ENCODE assay signal across 4 cellular contexts in the genomic region with DNA sequence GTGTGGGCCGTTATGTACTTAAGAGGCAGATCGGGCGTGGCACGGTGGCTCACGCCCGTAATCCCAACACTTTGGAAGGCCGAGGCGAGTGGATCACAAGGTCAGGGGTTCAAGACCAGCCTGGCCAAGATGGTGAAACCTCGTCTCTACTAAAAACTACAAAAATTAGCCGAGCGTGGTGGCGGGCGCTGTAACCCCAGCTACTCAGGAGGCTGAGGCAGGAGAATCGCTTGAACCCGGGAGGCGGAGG. TPM values are rescaled to one million over a fixed set of nuclear protein-coding genes. Genes with fewer than 3 reads are reported as not detected.
DNase-seq lines count a peak whose midpoint lies in the region; ATAC-seq, FAIRE-seq and TF ChIP-seq lines count a peak whose summit lies in the region.
"Not testable (repeated sequence)": the region's sequence is repeated elsewhere in the genome, so short reads cannot be mapped to it uniquely, and the experiment has no call there.

No MANE protein-coding gene starts in this region.

- not testable (repeated sequence) for H3K9me3 ChIP-seq in KOPT-K1 (ENCODE audit: insufficient read depth, low read length, poor library complexity, severe bottlenecking); GM12878 (replicated peaks; ENCODE audit: control insufficient read depth, insufficient read depth, low read length)

- H3K36me3 ChIP-seq in KOPT-K1 (ENCODE audit: insufficient read depth, low read length); GM12878 (ENCODE audit: control insufficient read depth in 2 of 2, insufficient read depth in 2 of 2, low read length in 1 of 2): not testable (repeated sequence)

- not testable (repeated sequence) for H3K79me2 ChIP-seq in GM12878 (ENCODE audit: control insufficient read depth, insufficient read depth, low read length)

- not testable (repeated sequence) for TF ChIP-seq EP300 in GM12878 (IDR thresholded peaks at IDR 0.05; ENCODE audit: borderline replicate concordance in 1 of 2, control insufficient read depth in 1 of 2, low read depth in 2 of 2, low read length in 2 of 2)

- TF ChIP-seq POLR2A in GM12878 (IDR thresholded peaks at IDR 0.05; ENCODE audit: low read depth, low read length), result not testable (repeated sequence)

- not testable (repeated sequence) for BruUV-seq in GM12878 (replicated peaks; lab: Mats Ljungman, UMichigan)

- RAD21 ChIA-PET in GM12878 (lab: Charles Lee; ENCODE audit: unreplicated experiment), result interaction anchor here (0.5 to 3.5 kb wide), 11 partner anchors 9 to 311 kb away, joined by 3 to 77 read pairs (median 4); partner anchors contain the start of genes KRTCAP2, MTX1 and THBS3

- SMC1A ChIA-PET in GM12878 (lab: Charles Lee; ENCODE audit: uncharacterized antibody, unreplicated experiment), result interaction anchor here (1.1 to 3.5 kb wide), 9 partner anchors 9 to 102 kb away, joined by 4 to 46 read pairs (median 5); partner anchors contain the start of genes KRTCAP2, MTX1, THBS3 and TRIM46

- not testable (repeated sequence) for ATAC-seq in GM12878
- ATAC-seq in left colon, result peak; percentile 31

- H4K20me1 ChIP-seq in GM12878 (ENCODE audit: control insufficient read depth, insufficient read depth), result not testable (repeated sequence)

- peaks cover 16% of the 10 kb centered on the region for H3K4me1 ChIP-seq in GM12878 (ENCODE audit: control insufficient read depth, insufficient read depth, low read length)

- TF ChIP-seq RAD21 in GM12878 (IDR thresholded peaks at IDR 0.05; ENCODE audit: insufficient read depth, low read depth, low read length), result not testable (repeated sequence)

- intact Hi-C loops in GM12878 (cut with micrococcal nuclease; ENCODE audit: unreplicated experiment); left colon (cut with DNase I, micrococcal nuclease): not testable (repeated sequence)

- DNase-seq in GM12878 (ENCODE audit: low read depth, low spot score); left colon; substantia nigra (lab: John Stamatoyannopoulos, UW): not testable (repeated sequence)

- POLR2A ChIA-PET in GM12878 (lab: Charles Lee), result interaction anchor here (0.6 to 3.5 kb wide), 12 partner anchors 9 to 736 kb away, joined by 3 to 77 read pairs (median 7); partner anchors contain the start of genes KRTCAP2, MTX1, THBS3 and TRIM46

- not testable (repeated sequence) for H3K27me3 ChIP-seq in GM12878 (replicated peaks in 1 of 2; ENCODE audit: control insufficient read depth in 2 of 2, insufficient read depth in 2 of 2, low read length in 1 of 2)

- H3K27ac ChIP-seq in KOPT-K1 (ENCODE audit: low read depth, low read length, poor library complexity, severe bottlenecking), result peak overlapping the region; percentile 66
- H3K27ac ChIP-seq in GM12878 (ENCODE audit: control insufficient read depth, insufficient read depth), result not testable (repeated sequence)
- H3K27ac ChIP-seq in substantia nigra (ENCODE audit: low read depth, low read length, poor library complexity, severe bottlenecking), result peak overlapping the region; percentile 64

- not testable (repeated sequence) for FAIRE-seq in GM12878 (lab: Jason Lieb, UNC)

- H3K4me3 ChIP-seq in GM12878, result peak overlapping the region; percentile 77; the same call in 1 of the 2 replicates

- in situ Hi-C loops in GM12878 (cut with MboI), result not testable (repeated sequence)

- WGBS in GM12878 (ENCODE audit: insufficient coverage, insufficient replicate concordance, low lambda C conversion rate, missing lambda C conversion rate), result under 1% methylated on average over 16 of the region's 16 CpGs

- CTCF ChIA-PET in GM12878 (lab: Yijun Ruan, JAX), result interaction anchor here (0.6 to 5.2 kb wide), 31 partner anchors 8 to 346 kb away, joined by 3 to 244 read pairs (median 4); partner anchors contain the start of genes ADAM15, DPM3, KRTCAP2 and MTX1

- peak overlapping the region; percentile 85 for H2AFZ ChIP-seq in GM12878 (ENCODE audit: control insufficient read depth, low read depth, low read length)

- not testable (repeated sequence) for TF ChIP-seq CTCF in GM12878 (IDR thresholded peaks at IDR 0.05 in 2 of 3, conservative IDR thresholded peaks at IDR 0.05 in 1 of 3; ENCODE audit: control insufficient read depth in 2 of 3, extremely low read depth in 1 of 3, insufficient read depth in 1 of 3, low read depth in 3 of 3, low read length in 3 of 3)

- H3K4me2 ChIP-seq in GM12878 (ENCODE audit: control insufficient read depth, insufficient read depth), result peak overlapping the region; percentile 89

- H3K9ac ChIP-seq in GM12878 (ENCODE audit: control insufficient read depth, insufficient read depth, low read length), result peak overlapping the region; percentile 58

RNA-seq across cellular contexts. Expression of gene THBS3, which starts 13.8 kb away (rescaled TPM):
- total RNA-seq in GM12878 (2013; cell fraction: nucleolus; rRNA removed), result 7.2 and 7.8 TPM in 2 replicates
- total RNA-seq in GM12878 (2014; rRNA removed) (2.8 and 3.2 TPM in 2 replicates), GM12878 (2014; rRNA removed; fragmentation: Illumina TruSeq; extraction: Trizol) (1.3 and 1.9 TPM in 2 replicates), GM12878 (2021) (3.2 and 3.8 TPM in 2 replicates), left colon (10 to 100 TPM; 20.0 to 20.9 TPM)
- polyA plus RNA-seq in GM12878 (2011; ENCODE audit: low read depth), result 5.4 TPM
- polyA plus RNA-seq in GM12878 (2011; rRNA removed) (1.8 and 2.3 TPM in 2 replicates), GM12878 (2014; fragmentation: Illumina TruSeq; extraction: Trizol) (1.8 and 2.0 TPM in 2 replicates), GM12878 (2014; fragmentation: Nextera tagmentation; extraction: Ambion mirVana) (1 to 10 TPM in 1 of 2 experiments, under 1 TPM in 1; 0.66 to 1.2 TPM), GM12878 (2014; rRNA removed) (3.1 and 3.6 TPM in 2 replicates), GM12878 (2016; fragmentation: Nextera tagmentation; extraction: Ambion mirVana) (1 to 10 TPM in 1 of 2 experiments, under 1 TPM in 1; 0.88 to 2.0 TPM)
- polyA plus RNA-seq in GM12878 (2011; cell fraction: cytosol; rRNA removed), result 2.0 and 2.7 TPM in 2 replicates
- 19.0 and 24.1 TPM in 2 replicates for polyA plus RNA-seq in GM12878 (2011; cell fraction: nucleus; rRNA removed)
- 8.6 and 10.7 TPM in 2 replicates for polyA plus RNA-seq in GM12878 (2012)
- polyA minus RNA-seq in GM12878 (2011; rRNA and poly(A)+ RNA removed), result 2.8 and 2.9 TPM in 2 replicates
- 1.1 and 2.3 TPM in 2 replicates for polyA minus RNA-seq in GM12878 (2011; cell fraction: cytosol; rRNA and poly(A)+ RNA removed)
- polyA minus RNA-seq in GM12878 (2011; cell fraction: nucleus; rRNA and poly(A)+ RNA removed), result 2.5 and 3.1 TPM in 2 replicates

RNA-seq across cellular contexts. Expression of gene MTX1, which starts 14.6 kb away (rescaled TPM):
- 8.6 and 10.8 TPM in 2 replicates for total RNA-seq in GM12878 (2013; cell fraction: nucleolus; rRNA removed)
- total RNA-seq in GM12878 (2014; rRNA removed) (82.7 and 92.0 TPM in 2 replicates), GM12878 (2014; rRNA removed; fragmentation: Illumina TruSeq; extraction: Trizol) (34.3 and 36.3 TPM in 2 replicates), GM12878 (2021) (42.9 and 47.4 TPM in 2 replicates), left colon (10 to 100 TPM; 36.3 to 46.4 TPM)
- 20.2 TPM for polyA plus RNA-seq in GM12878 (2011; ENCODE audit: low read depth)
- polyA plus RNA-seq in GM12878 (2011; rRNA removed) (23.1 and 50.9 TPM in 2 replicates), GM12878 (2014; fragmentation: Illumina TruSeq; extraction: Trizol) (17.6 and 43.8 TPM in 2 replicates), GM12878 (2014; fragmentation: Nextera tagmentation; extraction: Ambion mirVana) (10 to 100 TPM; 15.8 to 25.5 TPM), GM12878 (2014; rRNA removed) (66.8 and 78.1 TPM in 2 replicates), GM12878 (2016; fragmentation: Nextera tagmentation; extraction: Ambion mirVana) (10 to 100 TPM; 72.7 to 74.5 TPM)
- 89.6 and 98.0 TPM in 2 replicates for polyA plus RNA-seq in GM12878 (2011; cell fraction: cytosol; rRNA removed)
- 55.7 and 58.1 TPM in 2 replicates for polyA plus RNA-seq in GM12878 (2011; cell fraction: nucleus; rRNA removed)
- 35.8 and 42.8 TPM in 2 replicates for polyA plus RNA-seq in GM12878 (2012)
- 23.8 and 50.1 TPM in 2 replicates for polyA minus RNA-seq in GM12878 (2011; rRNA and poly(A)+ RNA removed)
- 25.9 and 28.2 TPM in 2 replicates for polyA minus RNA-seq in GM12878 (2011; cell fraction: cytosol; rRNA and poly(A)+ RNA removed)
- polyA minus RNA-seq in GM12878 (2011; cell fraction: nucleus; rRNA and poly(A)+ RNA removed), result 17.5 and 21.9 TPM in 2 replicates

RNA-seq across cellular contexts. Expression of gene TRIM46, which starts 20.3 kb away (rescaled TPM):
- 6.4 and 7.4 TPM in 2 replicates for total RNA-seq in GM12878 (2013; cell fraction: nucleolus; rRNA removed)
- total RNA-seq in GM12878 (2014; rRNA removed), result 1.4 and 1.6 TPM in 2 replicates
- total RNA-seq in GM12878 (2014; rRNA removed; fragmentation: Illumina TruSeq; extraction: Trizol), result 0.69 and 0.89 TPM in 2 replicates
- total RNA-seq in GM12878 (2021), result 2.0 and 3.0 TPM in 2 replicates
- polyA plus RNA-seq in GM12878 (2011; ENCODE audit: low read depth), result 0.33 TPM
- 0.65 and 0.90 TPM in 2 replicates for polyA plus RNA-seq in GM12878 (2011; rRNA removed)
- 1.8 and 2.2 TPM in 2 replicates for polyA plus RNA-seq in GM12878 (2011; cell fraction: cytosol; rRNA removed)
- polyA plus RNA-seq in GM12878 (2011; cell fraction: nucleus; rRNA removed), result 6.9 and 8.9 TPM in 2 replicates
- polyA plus RNA-seq in GM12878 (2012), result 0.42 and 0.69 TPM in 2 replicates
- 0.33 and 1.1 TPM in 2 replicates for polyA plus RNA-seq in GM12878 (2014; fragmentation: Illumina TruSeq; extraction: Trizol)
- under 1 TPM; 0.08 to 0.20 TPM for polyA plus RNA-seq in GM12878 (2014; fragmentation: Nextera tagmentation; extraction: Ambion mirVana)
- 3.1 and 4.2 TPM in 2 replicates for polyA plus RNA-seq in GM12878 (2014; rRNA removed)
- polyA plus RNA-seq in GM12878 (2016; fragmentation: Nextera tagmentation; extraction: Ambion mirVana), result 1 to 10 TPM in 1 of 2 experiments, under 1 TPM in 1; 0.91 to 1.0 TPM
- polyA minus RNA-seq in GM12878 (2011; rRNA and poly(A)+ RNA removed), result 0.95 and 1.5 TPM in 2 replicates
- polyA minus RNA-seq in GM12878 (2011; cell fraction: cytosol; rRNA and poly(A)+ RNA removed), result 0.73 and 0.80 TPM in 2 replicates
- polyA minus RNA-seq in GM12878 (2011; cell fraction: nucleus; rRNA and poly(A)+ RNA removed), result 2.2 and 4.2 TPM in 2 replicates
- total RNA-seq in left colon, result under 1 TPM; 0.28 to 0.52 TPM

RNA-seq across cellular contexts. Expression of gene KRTCAP2, which starts 20.8 kb away (rescaled TPM):
- 19.8 and 25.9 TPM in 2 replicates for total RNA-seq in GM12878 (2013; cell fraction: nucleolus; rRNA removed)
- total RNA-seq in GM12878 (2014; rRNA removed) (142 and 149 TPM in 2 replicates), GM12878 (2014; rRNA removed; fragmentation: Illumina TruSeq; extraction: Trizol) (90.5 and 95.1 TPM in 2 replicates), GM12878 (2021) (97.2 and 101 TPM in 2 replicates), left colon (100 to 1,000 TPM; 143 to 164 TPM)
- 176 TPM for polyA plus RNA-seq in GM12878 (2011; ENCODE audit: low read depth)
- polyA plus RNA-seq in GM12878 (2011; rRNA removed) (42.5 and 61.3 TPM in 2 replicates), GM12878 (2014; fragmentation: Illumina TruSeq; extraction: Trizol) (92.4 and 139 TPM in 2 replicates), GM12878 (2014; fragmentation: Nextera tagmentation; extraction: Ambion mirVana) (100 to 1,000 TPM; 144 to 181 TPM), GM12878 (2014; rRNA removed) (78.1 and 79.7 TPM in 2 replicates), GM12878 (2016; fragmentation: Nextera tagmentation; extraction: Ambion mirVana) (100 to 1,000 TPM; 230 to 238 TPM)
- polyA plus RNA-seq in GM12878 (2011; cell fraction: cytosol; rRNA removed), result 112 and 161 TPM in 2 replicates
- 95.9 and 97.3 TPM in 2 replicates for polyA plus RNA-seq in GM12878 (2011; cell fraction: nucleus; rRNA removed)
- polyA plus RNA-seq in GM12878 (2012), result 124 and 153 TPM in 2 replicates
- 64.4 and 93.5 TPM in 2 replicates for polyA minus RNA-seq in GM12878 (2011; rRNA and poly(A)+ RNA removed)
- polyA minus RNA-seq in GM12878 (2011; cell fraction: cytosol; rRNA and poly(A)+ RNA removed), result 41.7 and 45.5 TPM in 2 replicates
- 16.6 and 31.4 TPM in 2 replicates for polyA minus RNA-seq in GM12878 (2011; cell fraction: nucleus; rRNA and poly(A)+ RNA removed)

RNA-seq across cellular contexts. Expression of gene DPM3, which starts 53.6 kb away (rescaled TPM):
- 9.6 and 10.3 TPM in 2 replicates for total RNA-seq in GM12878 (2013; cell fraction: nucleolus; rRNA removed)
- total RNA-seq in GM12878 (2014; rRNA removed), result 19.6 and 25.8 TPM in 2 replicates
- 9.8 and 13.5 TPM in 2 replicates for total RNA-seq in GM12878 (2014; rRNA removed; fragmentation: Illumina TruSeq; extraction: Trizol)
- 53.1 and 56.1 TPM in 2 replicates for total RNA-seq in GM12878 (2021)
- polyA plus RNA-seq in GM12878 (2011; ENCODE audit: low read depth), result 41.6 TPM
- polyA plus RNA-seq in GM12878 (2011; rRNA removed), result 12.9 and 20.0 TPM in 2 replicates
- 93.0 and 97.8 TPM in 2 replicates for polyA plus RNA-seq in GM12878 (2011; cell fraction: cytosol; rRNA removed)
- polyA plus RNA-seq in GM12878 (2011; cell fraction: nucleus; rRNA removed), result 54.6 and 56.5 TPM in 2 replicates
- 78.3 and 89.7 TPM in 2 replicates for polyA plus RNA-seq in GM12878 (2012)
- polyA plus RNA-seq in GM12878 (2014; fragmentation: Illumina TruSeq; extraction: Trizol), result 6.0 TPM in 1 of 2 replicates, not detected in the other
- polyA plus RNA-seq in GM12878 (2014; fragmentation: Nextera tagmentation; extraction: Ambion mirVana), result 10 to 100 TPM in 1 of 2 experiments, 1 to 10 TPM in 1; 5.9 to 25.7 TPM
- 78.7 and 93.1 TPM in 2 replicates for polyA plus RNA-seq in GM12878 (2014; rRNA removed)
- polyA plus RNA-seq in GM12878 (2016; fragmentation: Nextera tagmentation; extraction: Ambion mirVana), result 10 to 100 TPM; 42.4 to 48.1 TPM
- polyA minus RNA-seq in GM12878 (2011; rRNA and poly(A)+ RNA removed), result 7.6 and 31.0 TPM in 2 replicates
- polyA minus RNA-seq in GM12878 (2011; cell fraction: cytosol; rRNA and poly(A)+ RNA removed), result 5.5 and 13.8 TPM in 2 replicates
- 6.9 and 11.0 TPM in 2 replicates for polyA minus RNA-seq in GM12878 (2011; cell fraction: nucleus; rRNA and poly(A)+ RNA removed)
- total RNA-seq in left colon, result 100 to 1,000 TPM in 1 of 2 donors, 10 to 100 TPM in 1; 93.9 to 131 TPM
